7 cellular contexts compared by ENCODE assay signal in the genomic region with DNA sequence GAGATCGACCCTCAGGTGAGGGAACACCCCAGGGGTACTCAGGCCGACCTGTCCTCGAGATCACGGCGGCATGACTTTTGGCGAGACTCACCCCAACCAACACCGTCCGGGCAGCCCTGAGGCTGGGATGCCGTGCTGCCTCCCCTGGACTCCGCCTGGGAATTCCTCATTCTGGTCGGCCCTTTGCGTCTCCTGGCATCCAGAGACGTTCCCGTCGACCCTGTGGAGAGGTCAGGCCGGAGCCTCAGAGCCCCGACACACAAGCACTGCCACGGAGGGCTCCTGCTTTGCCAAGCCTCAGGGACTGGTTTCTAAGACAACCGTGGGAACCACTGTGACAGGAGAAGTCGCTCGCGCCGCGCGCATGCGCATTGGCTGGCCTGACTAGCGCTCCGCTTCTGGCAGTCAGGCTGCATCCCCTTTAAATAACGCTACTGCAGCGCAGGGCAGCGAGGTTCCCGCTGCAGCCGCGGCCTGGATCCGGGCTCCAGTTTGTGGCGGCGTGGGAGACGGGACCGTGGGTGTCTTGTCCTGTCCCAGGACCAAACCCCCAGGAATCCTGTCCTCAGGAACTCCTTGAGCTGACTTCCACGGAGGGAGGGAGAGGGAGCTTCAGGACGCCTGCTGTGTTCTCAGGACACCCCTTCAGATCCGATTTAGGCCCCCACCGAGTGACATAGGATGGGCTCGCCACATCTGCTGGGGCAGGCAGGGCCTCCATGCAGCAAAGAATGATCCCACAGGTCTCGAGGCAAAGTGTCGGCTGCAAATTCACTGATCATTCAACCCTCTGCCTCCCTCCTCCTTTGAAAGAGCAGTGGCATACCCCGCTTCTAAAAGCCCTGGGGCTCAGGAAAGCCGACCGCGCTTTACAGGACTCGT.
DNase-seq lines count a peak whose midpoint lies in the region; ATAC-seq and TF ChIP-seq lines count a peak whose summit lies in the region.

No MANE protein-coding gene starts in this region.

- H3K27me3 ChIP-seq in dorsolateral prefrontal cortex (no peaks in the 10 kb centered on the region), mesenchymal stem cell (ENCODE audit: control insufficient read depth in 1 of 2, insufficient read depth in 1 of 2, low read length in 2 of 2) (peaks cover 54 to 74% of the 10 kb centered on the region in 2 experiments)

- H3K4me3 ChIP-seq in dorsolateral prefrontal cortex (peak overlapping the region; percentile 11 to 72 (median 54)), mesenchymal stem cell (ENCODE audit: insufficient read depth in 1 of 2, low read depth in 1 of 2, low read length in 2 of 2) (no peak overlapping the region)

- H3K36me3 ChIP-seq in mesenchymal stem cell (ENCODE audit: control insufficient read depth in 1 of 2, insufficient read depth in 2 of 2, low read depth in 1 of 2, low read length in 2 of 2) = no peaks in the 10 kb centered on the region

- intact Hi-C loops in activated CD4-positive, alpha-beta memory T cell treated with anti-CD3 and anti-CD28 coated beads for 36 hours (cut with micrococcal nuclease) = no loop called here
- intact Hi-C loops in dorsolateral prefrontal cortex (cut with DNase I) = no loop called here

- no peak overlapping the region for H2BK12ac ChIP-seq in mesenchymal stem cell (ENCODE audit: low read length in 2 of 2)

- no peak overlapping the region for H2BK120ac ChIP-seq in mesenchymal stem cell (ENCODE audit: low read depth, low read length)

- peak; percentile 37 for ATAC-seq in GM21367 (IDR thresholded peaks at IDR 0.05; ENCODE audit: unreplicated experiment)

- CTCF ChIA-PET in activated CD4-positive, alpha-beta memory T cell treated with anti-CD3 and anti-CD28 coated beads for 36 hours (lab: Charles Lee) = no interaction called here

- H3K27ac Mint-ChIP-seq in activated CD4-positive, alpha-beta memory T cell treated with anti-CD3 and anti-CD28 coated beads for 36 hours = no peak overlapping the region

- no peak overlapping the region for H3K18ac ChIP-seq in mesenchymal stem cell (ENCODE audit: low read depth in 1 of 2, low read length in 2 of 2)

- peaks cover 38% of the 10 kb centered on the region for H3K4me1 Mint-ChIP-seq in activated CD4-positive, alpha-beta memory T cell treated with anti-CD3 and anti-CD28 coated beads for 36 hours (ENCODE audit: low read depth)

- H2AK5ac ChIP-seq in mesenchymal stem cell (ENCODE audit: low read length, severe bottlenecking) = no peak overlapping the region

- H3K27me3 Mint-ChIP-seq in activated CD4-positive, alpha-beta memory T cell treated with anti-CD3 and anti-CD28 coated beads for 36 hours = peaks cover 81% of the 10 kb centered on the region

- peaks cover 36% of the 10 kb centered on the region for H3K4me1 ChIP-seq in mesenchymal stem cell (ENCODE audit: control insufficient read depth, insufficient read depth, low read depth, low read length)

- no peak overlapping the region for H3K4ac ChIP-seq in mesenchymal stem cell (ENCODE audit: low read depth in 1 of 2, low read length in 2 of 2)

- H3K9ac ChIP-seq in mesenchymal stem cell (ENCODE audit: low read length) = no peak overlapping the region

- H2BK5ac ChIP-seq in mesenchymal stem cell (ENCODE audit: low read depth, low read length, poor library complexity, severe bottlenecking) = no peak overlapping the region

- POLR2A ChIA-PET in activated CD4-positive, alpha-beta memory T cell treated with anti-CD3 and anti-CD28 coated beads for 36 hours (lab: Charles Lee) = no interaction called here

- no peak overlapping the region for H2BK15ac ChIP-seq in mesenchymal stem cell (ENCODE audit: low read depth, poor library complexity, severe bottlenecking)

- H3K9me3 Mint-ChIP-seq in activated CD4-positive, alpha-beta memory T cell treated with anti-CD3 and anti-CD28 coated beads for 36 hours = no peaks in the 10 kb centered on the region

- peak in 12 of 56 donors; percentile 6 to 41 (median 18) for TF ChIP-seq CTCF in dorsolateral prefrontal cortex (IDR thresholded peaks at IDR 0.05 in 54 of 56, conservative IDR thresholded peaks at IDR 0.05 in 2 of 56; ENCODE audit: low read depth in 1 of 56, partially characterized antibody in 56 of 56)

- no peak overlapping the region for H3K14ac ChIP-seq in mesenchymal stem cell (ENCODE audit: low read length in 2 of 2)

- peak overlapping the region; percentile 49 for H3K4me2 ChIP-seq in mesenchymal stem cell (ENCODE audit: low read length, poor library complexity, severe bottlenecking)

- H3K27ac ChIP-seq in dorsolateral prefrontal cortex (peak overlapping the region in 19 of 59 donors; percentile 6 to 72 (median 43)), mesenchymal stem cell (ENCODE audit: low read length, poor library complexity, severe bottlenecking) (no peak overlapping the region)

- no peak overlapping the region for H3K23ac ChIP-seq in mesenchymal stem cell (ENCODE audit: low read length in 2 of 2)

- no peaks in the 10 kb centered on the region for H3K9me3 ChIP-seq in mesenchymal stem cell (ENCODE audit: control insufficient read depth, low read length)

- no peaks in the 10 kb centered on the region for H3K36me3 Mint-ChIP-seq in activated CD4-positive, alpha-beta memory T cell treated with anti-CD3 and anti-CD28 coated beads for 36 hours

- H2AFZ ChIP-seq in mesenchymal stem cell (ENCODE audit: low read depth, low read length) = no peak overlapping the region

- no peaks in the 10 kb centered on the region for H3K79me1 ChIP-seq in mesenchymal stem cell (replicated peaks; ENCODE audit: low read length, poor library complexity, severe bottlenecking)

- WGBS in mesenchymal stem cell = 50% methylated on average over 51 of the region's 51 CpGs

- H4K8ac ChIP-seq in mesenchymal stem cell (ENCODE audit: low read length) = no peak overlapping the region

- H4K91ac ChIP-seq in mesenchymal stem cell (ENCODE audit: low read length) = no peak overlapping the region

- DNase-seq in NCI-H2171 treated with DMSO at 0.1 percent for 48 hours (lab: John Stamatoyannopoulos, UW) (peak; percentile 89), dorsolateral prefrontal cortex (peak; percentile 87 to 95 (median 92)), mesenchymal stem cell (peak; percentile 69), epidermal melanocyte (ENCODE audit: insufficient read length, low spot score) (no peak)
- peak; percentile 75 for DNase-seq in activated CD4-positive, alpha-beta memory T cell treated with anti-CD3 and anti-CD28 coated beads for 36 hours
- DNase-seq in stimulated activated CD8-positive, alpha-beta memory T cell treated with anti-CD3 and anti-CD28 coated beads, Interleukin-15, amount 100 ng/mL, for 24 hours (ENCODE audit: low read depth) = peak; percentile 68

- no peak overlapping the region for H3K4me3 Mint-ChIP-seq in activated CD4-positive, alpha-beta memory T cell treated with anti-CD3 and anti-CD28 coated beads for 36 hours

Comparison
In these comparisons a context has a peak if more than half of its experiments do, and no peak if none do; other contexts are left out.
1. H3K4me3 ChIP-seq: peak in dorsolateral prefrontal cortex (59 of 59); none in mesenchymal stem cell (0 of 2).